In the genomic region with DNA sequence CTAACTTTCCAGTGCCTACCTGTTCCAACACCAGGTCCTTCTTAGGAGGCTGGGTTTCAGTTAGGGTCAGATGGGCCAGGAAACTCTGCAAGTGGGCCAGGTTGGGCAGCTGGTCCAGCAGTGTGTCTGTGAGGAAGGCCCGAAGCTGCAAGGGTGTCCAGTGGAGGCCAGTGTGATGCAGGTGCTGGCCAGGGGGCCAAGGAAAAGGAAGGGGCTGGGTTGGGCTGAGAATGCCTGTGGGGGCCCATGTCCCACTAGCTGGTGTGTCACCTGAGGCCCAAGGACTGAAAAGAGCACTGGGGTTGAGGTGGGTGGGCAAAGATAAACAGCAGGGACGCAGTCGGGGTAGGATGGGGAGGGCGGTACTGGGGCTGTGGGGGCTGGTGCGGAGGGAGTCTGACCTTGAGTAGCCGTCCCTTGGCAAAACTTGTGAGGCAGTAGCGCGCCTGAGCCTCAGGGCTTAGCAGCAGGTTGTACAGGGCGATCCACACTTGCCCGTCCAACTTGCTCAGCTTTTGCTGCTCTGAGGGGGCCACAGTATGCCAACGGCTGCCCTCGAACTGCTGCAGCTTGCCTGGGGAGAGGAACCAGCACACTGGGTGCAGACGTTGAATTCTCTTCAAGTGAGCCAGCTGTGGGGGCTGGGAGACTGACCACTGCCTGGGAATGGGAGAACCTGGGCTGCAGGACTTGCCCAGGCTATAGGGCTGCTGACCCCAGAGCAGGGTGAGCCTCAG, we compare ENCODE assay signal across 22 cellular contexts.
DNase-seq lines count a peak whose midpoint lies in the region; ATAC-seq and TF ChIP-seq lines count a peak whose summit lies in the region.
"Had no signal": no experiment of that assay in that cellular context is flagged by ENCODE, and none has a peak within 500 bp of the region (broad histone marks: within the 10 kb centered on the region; RNA-seq: fewer than 3 reads in every experiment).

No MANE protein-coding gene starts in this region.

- intact Hi-C loops in dendritic cell treated with granulocyte-macrophage colony-stimulating factor and Interleukin-4, amounts not matched to agents 40 ng/mL and 50 ng/mL, for 4 days (cut with micrococcal nuclease), result no loop called here

- peaks cover 38% of the 10 kb centered on the region for H3K4me1 ChIP-seq in Loucy (ENCODE audit: insufficient read depth, low read length, poor library complexity, severe bottlenecking)
- H3K4me1 ChIP-seq: foreskin keratinocyte had no signal

- H2AFZ ChIP-seq in Loucy (ENCODE audit: low read length), result no peak overlapping the region

- peak overlapping the region; percentile 28 for H3K4me3 Mint-ChIP-seq in activated naive CD4-positive, alpha-beta T cell treated with anti-CD3 and anti-CD28 coated beads, Interleukin-2, amount 10 ng/mL, durations not matched to agents 7 days and 5 days
- H3K4me3 Mint-ChIP-seq in dendritic cell treated with granulocyte-macrophage colony-stimulating factor and Interleukin-4, amounts not matched to agents 40 ng/mL and 50 ng/mL, for 4 days, result peak overlapping the region; percentile 78
- H3K4me3 Mint-ChIP-seq in stimulated activated memory B cell treated with anti-CD40 and anti-IgM and Interleukin-4, amounts not matched to agents 10 μg/mL and 1 μg/mL and 100 μg/mL, for 72 hours, result peak overlapping the region; percentile 8

- no peak for TF ChIP-seq CTCF in Loucy (conservative IDR thresholded peaks at IDR 0.05; ENCODE audit: low read length)
- no peak for TF ChIP-seq CTCF in GM13976 (IDR thresholded peaks at IDR 0.05; ENCODE audit: borderline replicate concordance, control extremely low read depth, extremely low read depth, insufficient read depth, missing control alignments)

- H3K9me2 ChIP-seq in Loucy (replicated peaks; ENCODE audit: low read depth, low read length), result no peaks in the 10 kb centered on the region

- peak overlapping the region; percentile 97 for H3K4me3 ChIP-seq in Loucy (ENCODE audit: low read length, poor library complexity, severe bottlenecking)
- H3K4me3 ChIP-seq: HAP-1 had no signal

- no peaks in the 10 kb centered on the region for H3K27me3 ChIP-seq in Loucy (ENCODE audit: insufficient read depth, low read length, poor library complexity, severe bottlenecking)
- H3K27me3 ChIP-seq: foreskin keratinocyte, upper lobe of left lung had no signal

- H3K4me2 ChIP-seq in Loucy (ENCODE audit: low read depth, low read length, poor library complexity, severe bottlenecking), result peak overlapping the region; percentile 91

- peaks cover 64% of the 10 kb centered on the region for H3K4me1 Mint-ChIP-seq in activated naive CD4-positive, alpha-beta T cell treated with anti-CD3 and anti-CD28 coated beads, Interleukin-2, amount 10 ng/mL, durations not matched to agents 7 days and 5 days
- peaks cover 68% of the 10 kb centered on the region for H3K4me1 Mint-ChIP-seq in dendritic cell treated with granulocyte-macrophage colony-stimulating factor and Interleukin-4, amounts not matched to agents 40 ng/mL and 50 ng/mL, for 4 days (ENCODE audit: low read depth)
- H3K4me1 Mint-ChIP-seq in stimulated activated memory B cell treated with anti-CD40 and anti-IgM and Interleukin-4, amounts not matched to agents 10 μg/mL and 1 μg/mL and 100 μg/mL, for 72 hours, result peaks cover 46% of the 10 kb centered on the region

- no peak for ATAC-seq in stimulated activated memory B cell treated with anti-CD40 and anti-IgM and Interleukin-4, amounts not matched to agents 10 μg/mL and 1 μg/mL and 100 μg/mL, for 72 hours
- ATAC-seq in GM21390 (IDR thresholded peaks at IDR 0.05; ENCODE audit: unreplicated experiment), result no peak
- ATAC-seq: activated naive CD4-positive, alpha-beta T cell treated with anti-CD3 and anti-CD28 coated beads, Interleukin-2, amount 50 U/mL, for 72 hours; foreskin keratinocyte; left cardiac atrium had no signal

- peak overlapping the region; percentile 98 for H3K9ac ChIP-seq in Loucy (ENCODE audit: low read depth, low read length, poor library complexity, severe bottlenecking)

- H3K9me3 ChIP-seq in Loucy (ENCODE audit: insufficient read depth, low read depth, low read length), result no peaks in the 10 kb centered on the region
- H3K9me3 ChIP-seq: HAP-1, upper lobe of left lung had no signal

- H3K36me3 ChIP-seq in Loucy (ENCODE audit: insufficient read depth, low read length), result no peaks in the 10 kb centered on the region
- H3K36me3 ChIP-seq: HAP-1, upper lobe of left lung had no signal

- in situ Hi-C loops in GM13976 (cut with MboI; ENCODE audit: low sequenced_read_pairs, unreplicated experiment), result no loop called here

- CTCF ChIA-PET in activated naive CD4-positive, alpha-beta T cell treated with anti-CD3 and anti-CD28 coated beads, Interleukin-2, amount 10 ng/mL, durations not matched to agents 7 days and 5 days (lab: Charles Lee), result interaction anchor here (0.9 to 3.2 kb wide), 3 partner anchors 8 to 200 kb away, joined by 4 to 11 read pairs (median 6); a partner anchor contains a TSS

- H3K9me3 Mint-ChIP-seq in activated naive CD4-positive, alpha-beta T cell treated with anti-CD3 and anti-CD28 coated beads, Interleukin-2, amount 10 ng/mL, durations not matched to agents 7 days and 5 days, result no peaks in the 10 kb centered on the region
- H3K9me3 Mint-ChIP-seq in dendritic cell treated with granulocyte-macrophage colony-stimulating factor and Interleukin-4, amounts not matched to agents 40 ng/mL and 50 ng/mL, for 4 days, result no peaks in the 10 kb centered on the region
- H3K9me3 Mint-ChIP-seq in stimulated activated memory B cell treated with anti-CD40 and anti-IgM and Interleukin-4, amounts not matched to agents 10 μg/mL and 1 μg/mL and 100 μg/mL, for 72 hours, result no peaks in the 10 kb centered on the region
- H3K9me3 Mint-ChIP-seq: activated naive CD4-positive, alpha-beta T cell treated with anti-CD3 and anti-CD28 coated beads, Interleukin-2, amount 50 U/mL, for 72 hours; mesothelial cell of epicardium had no signal

- peak overlapping the region; percentile 94 for H3K27ac Mint-ChIP-seq in activated naive CD4-positive, alpha-beta T cell treated with anti-CD3 and anti-CD28 coated beads, Interleukin-2, amount 10 ng/mL, durations not matched to agents 7 days and 5 days
- H3K27ac Mint-ChIP-seq in dendritic cell treated with granulocyte-macrophage colony-stimulating factor and Interleukin-4, amounts not matched to agents 40 ng/mL and 50 ng/mL, for 4 days, result no peak overlapping the region
- H3K27ac Mint-ChIP-seq in stimulated activated memory B cell treated with anti-CD40 and anti-IgM and Interleukin-4, amounts not matched to agents 10 μg/mL and 1 μg/mL and 100 μg/mL, for 72 hours, result peak overlapping the region; percentile 99
- H3K27ac Mint-ChIP-seq: mesothelial cell of epicardium had no signal

- peaks cover 9% of the 10 kb centered on the region; the same call in 1 of the 2 replicates for H3F3A ChIP-seq in Loucy (ENCODE audit: low read depth)

- H4K20me1 ChIP-seq in Loucy (ENCODE audit: insufficient read depth, low read length, poor library complexity, severe bottlenecking), result no peaks in the 10 kb centered on the region

- peaks cover 49% of the 10 kb centered on the region for H3K79me2 ChIP-seq in Loucy (ENCODE audit: insufficient read depth, low read length)

- no peak for DNase-seq in activated naive CD4-positive, alpha-beta T cell treated with anti-CD3 and anti-CD28 coated beads, Interleukin-2, amount 10 ng/mL, durations not matched to agents 7 days and 5 days
- DNase-seq in activated naive CD4-positive, alpha-beta T cell treated with Interleukin-2 at 50 U/mL for 16 hours, result no peak
- DNase-seq in amygdala (lab: John Stamatoyannopoulos, UW), result no peak
- no peak for DNase-seq in GM13976 (ENCODE audit: low spot score)
- DNase-seq: activated T-cell treated with anti-CD3 and anti-CD28 coated beads for 4 hours; dermis blood vessel endothelial cell; foreskin keratinocyte; KG1; left cardiac atrium; NCI-H1092; NCI-H2107; NCI-H526 treated with DMSO at 0.1 percent for 48 hours; OCI-M1; stimulated activated naive CD4-positive, alpha-beta T cell treated with Interleukin-2 at 50 U/mL for 16 hours had no signal

- H3K36me3 Mint-ChIP-seq in activated naive CD4-positive, alpha-beta T cell treated with anti-CD3 and anti-CD28 coated beads, Interleukin-2, amount 10 ng/mL, durations not matched to agents 7 days and 5 days, result peaks cover 23% of the 10 kb centered on the region
- H3K36me3 Mint-ChIP-seq in dendritic cell treated with granulocyte-macrophage colony-stimulating factor and Interleukin-4, amounts not matched to agents 40 ng/mL and 50 ng/mL, for 4 days (ENCODE audit: low read depth), result peaks cover 34% of the 10 kb centered on the region
- peaks cover 13% of the 10 kb centered on the region for H3K36me3 Mint-ChIP-seq in stimulated activated memory B cell treated with anti-CD40 and anti-IgM and Interleukin-4, amounts not matched to agents 10 μg/mL and 1 μg/mL and 100 μg/mL, for 72 hours
- H3K36me3 Mint-ChIP-seq: mesothelial cell of epicardium had no signal

- H3K27me3 Mint-ChIP-seq in activated naive CD4-positive, alpha-beta T cell treated with anti-CD3 and anti-CD28 coated beads, Interleukin-2, amount 10 ng/mL, durations not matched to agents 7 days and 5 days, result no peaks in the 10 kb centered on the region
- no peaks in the 10 kb centered on the region for H3K27me3 Mint-ChIP-seq in dendritic cell treated with granulocyte-macrophage colony-stimulating factor and Interleukin-4, amounts not matched to agents 40 ng/mL and 50 ng/mL, for 4 days
- H3K27me3 Mint-ChIP-seq in stimulated activated memory B cell treated with anti-CD40 and anti-IgM and Interleukin-4, amounts not matched to agents 10 μg/mL and 1 μg/mL and 100 μg/mL, for 72 hours, result no peaks in the 10 kb centered on the region

Comparison
In these comparisons a context has a peak if more than half of its experiments do, and no peak if none do; other contexts are left out.
1. H3K4me3 Mint-ChIP-seq: peak in every context shown above with its lines; median percentile 78 in dendritic cell treated with granulocyte-macrophage colony-stimulating factor and Interleukin-4, amounts not matched to agents 40 ng/mL and 50 ng/mL, for 4 days; 28 in activated naive CD4-positive, alpha-beta T cell treated with anti-CD3 and anti-CD28 coated beads, Interleukin-2, amount 10 ng/mL, durations not matched to agents 7 days and 5 days; 8 in stimulated activated memory B cell treated with anti-CD40 and anti-IgM and Interleukin-4, amounts not matched to agents 10 μg/mL and 1 μg/mL and 100 μg/mL, for 72 hours.